34 cellular contexts compared by ENCODE assay signal in the genomic region with DNA sequence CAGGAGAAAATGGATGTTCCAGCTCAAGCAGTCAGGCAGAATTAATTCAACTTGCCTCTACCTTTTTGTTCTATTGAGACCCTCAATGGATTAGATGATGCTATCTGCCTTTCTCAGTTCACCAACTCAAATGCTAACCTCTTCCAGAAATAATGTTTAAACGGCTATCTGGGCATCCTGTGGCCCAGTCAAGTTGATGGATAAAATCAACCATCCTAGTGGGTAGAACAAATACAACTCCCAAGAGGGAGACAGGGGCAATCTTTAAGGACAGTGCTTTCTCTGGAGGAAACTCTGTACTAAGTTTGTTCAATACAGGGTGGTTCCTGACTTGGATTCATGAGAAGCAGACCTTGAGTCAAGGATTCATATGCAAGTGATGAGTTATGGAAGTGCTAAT.
"Had no signal": no experiment of that assay in that cellular context is flagged by ENCODE, and none has a peak within 500 bp of the region (broad histone marks: within the 10 kb centered on the region; RNA-seq: fewer than 3 reads in every experiment).

No MANE protein-coding gene starts in this region.

- H3K9me3 ChIP-seq: MG63 had no signal

- DNase-seq: Karpas-422, Kasumi-1, MG63, MM.1S, MV-4-11, NCI-H1048, NCI-H1092, NCI-H1092 treated with DMSO at 0.1 percent for 48 hours, NCI-H1105, NCI-H1105 treated with DMSO at 0.1 percent for 48 hours, NCI-H1417, NCI-H1417 treated with DMSO at 0.1 percent for 48 hours, NCI-H1436, NCI-H1436 treated with DMSO at 0.1 percent for 48 hours, NCI-H146, NCI-H1694, NCI-H1694 treated with DMSO at 0.1 percent for 48 hours, NCI-H187, NCI-H187 treated with DMSO at 0.1 percent for 48 hours, NCI-H1930, NCI-H2029, NCI-H2029 treated with DMSO at 0.1 percent for 48 hours, NCI-H2081, NCI-H2081 treated with DMSO at 0.1 percent for 48 hours, NCI-H2107, NCI-H2171, NCI-H2171 treated with DMSO at 0.1 percent for 48 hours, NCI-H2227 treated with DMSO at 0.1 percent for 48 hours, NCI-H226, NCI-H345, NCI-H446, NCI-H446 treated with DMSO at 0.1 percent for 48 hours, NCI-H510A had no signal

- H3K27ac ChIP-seq: KMS-11 had no signal

- H3K4me3 ChIP-seq: MG63 had no signal

- H3K36me3 ChIP-seq: MG63 had no signal
